In the genomic region with DNA sequence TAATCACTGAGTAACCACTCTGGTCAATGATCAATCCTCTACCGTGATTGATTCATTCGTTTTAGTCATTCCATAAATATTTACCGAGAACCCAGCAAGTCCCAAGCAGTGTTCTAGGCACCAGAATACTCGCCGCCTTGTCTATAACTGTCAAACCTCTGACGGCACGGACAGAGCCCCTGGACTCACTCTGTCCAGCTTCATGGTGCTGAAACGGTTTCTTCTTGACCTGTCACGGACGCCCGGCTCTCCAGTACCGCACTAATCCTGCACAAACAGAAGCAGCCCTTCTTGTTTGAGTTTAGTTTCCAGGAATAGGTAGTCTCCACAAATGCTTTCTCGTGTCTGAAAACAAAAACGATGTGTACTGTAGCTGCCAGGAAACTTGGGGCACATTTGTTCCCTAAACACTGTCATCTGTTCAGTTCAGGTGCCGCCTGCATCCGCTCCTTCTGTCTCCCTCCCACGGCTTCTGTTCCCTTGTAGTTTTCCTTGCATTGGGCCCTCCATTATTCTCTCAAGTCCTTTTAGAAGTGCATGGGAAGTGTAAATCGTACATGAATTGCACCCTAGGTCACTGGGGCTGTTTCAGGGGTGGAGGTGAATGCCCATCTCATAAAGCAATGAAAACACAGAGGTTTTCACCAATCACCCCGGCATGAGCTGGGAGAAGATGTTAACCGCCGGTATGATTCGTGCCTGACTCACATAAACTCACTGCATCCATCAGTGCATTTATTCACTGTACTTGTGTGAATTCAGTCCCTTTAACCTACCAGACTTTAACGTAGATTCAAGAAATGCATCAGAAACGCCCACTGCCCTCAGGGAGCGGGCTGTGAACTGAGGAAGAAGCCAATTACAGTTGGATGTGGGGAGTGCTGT, we compare ENCODE assay signal across 1 cellular context.
TF ChIP-seq lines count a peak whose summit lies in the region.

No MANE protein-coding gene starts in this region.

TF ChIP-seq in A549, 52 proteins besides CTCF, POLR2A, EP300 and RAD21 (continued from another document):
- TF ChIP-seq, protein P1, sequence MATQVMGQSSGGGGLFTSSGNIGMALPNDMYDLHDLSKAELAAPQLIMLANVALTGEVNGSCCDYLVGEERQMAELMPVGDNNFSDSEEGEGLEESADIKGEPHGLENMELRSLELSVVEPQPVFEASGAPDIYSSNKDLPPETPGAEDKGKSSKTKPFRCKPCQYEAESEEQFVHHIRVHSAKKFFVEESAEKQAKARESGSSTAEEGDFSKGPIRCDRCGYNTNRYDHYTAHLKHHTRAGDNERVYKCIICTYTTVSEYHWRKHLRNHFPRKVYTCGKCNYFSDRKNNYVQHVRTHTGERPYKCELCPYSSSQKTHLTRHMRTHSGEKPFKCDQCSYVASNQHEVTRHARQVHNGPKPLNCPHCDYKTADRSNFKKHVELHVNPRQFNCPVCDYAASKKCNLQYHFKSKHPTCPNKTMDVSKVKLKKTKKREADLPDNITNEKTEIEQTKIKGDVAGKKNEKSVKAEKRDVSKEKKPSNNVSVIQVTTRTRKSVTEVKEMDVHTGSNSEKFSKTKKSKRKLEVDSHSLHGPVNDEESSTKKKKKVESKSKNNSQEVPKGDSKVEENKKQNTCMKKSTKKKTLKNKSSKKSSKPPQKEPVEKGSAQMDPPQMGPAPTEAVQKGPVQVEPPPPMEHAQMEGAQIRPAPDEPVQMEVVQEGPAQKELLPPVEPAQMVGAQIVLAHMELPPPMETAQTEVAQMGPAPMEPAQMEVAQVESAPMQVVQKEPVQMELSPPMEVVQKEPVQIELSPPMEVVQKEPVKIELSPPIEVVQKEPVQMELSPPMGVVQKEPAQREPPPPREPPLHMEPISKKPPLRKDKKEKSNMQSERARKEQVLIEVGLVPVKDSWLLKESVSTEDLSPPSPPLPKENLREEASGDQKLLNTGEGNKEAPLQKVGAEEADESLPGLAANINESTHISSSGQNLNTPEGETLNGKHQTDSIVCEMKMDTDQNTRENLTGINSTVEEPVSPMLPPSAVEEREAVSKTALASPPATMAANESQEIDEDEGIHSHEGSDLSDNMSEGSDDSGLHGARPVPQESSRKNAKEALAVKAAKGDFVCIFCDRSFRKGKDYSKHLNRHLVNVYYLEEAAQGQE (IDR thresholded peaks at IDR 0.05), result peak; percentile 82
